Comparison of ENCODE assay signal across 12 cellular contexts in the genomic region with DNA sequence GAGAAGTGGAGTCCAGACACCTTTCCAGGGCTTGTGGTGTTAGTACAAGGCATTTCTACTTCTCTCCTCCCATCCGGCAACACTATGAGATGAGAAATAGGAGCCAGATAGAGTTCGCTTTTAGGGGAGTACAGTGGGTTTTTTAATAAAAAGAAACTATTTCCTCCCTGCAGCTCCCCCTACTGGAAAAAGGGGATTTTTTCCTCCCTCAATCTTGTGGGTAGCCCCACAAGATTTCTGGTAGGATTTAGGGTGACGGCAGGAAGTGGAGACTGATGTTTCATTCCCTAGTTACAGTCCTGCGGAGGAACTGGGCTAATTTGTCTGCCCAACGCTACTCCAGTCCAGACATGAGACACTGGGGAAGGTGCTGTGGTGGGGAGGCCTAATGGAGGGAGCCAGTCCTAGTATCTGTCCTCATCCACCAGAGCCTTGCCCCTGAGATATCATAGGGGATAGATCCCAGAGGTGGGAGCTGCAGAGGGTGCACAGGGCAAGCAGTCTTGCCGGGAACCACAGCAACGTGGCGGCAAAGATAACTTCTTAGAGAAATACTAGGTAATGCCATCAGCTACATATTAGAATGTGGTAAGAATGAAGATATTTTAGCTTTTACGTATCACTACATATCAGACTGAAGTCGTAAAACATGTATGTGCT. TPM values are rescaled to one million over a fixed set of nuclear protein-coding genes. Genes with fewer than 3 reads are reported as not detected.
DNase-seq lines count a peak whose midpoint lies in the region; TF ChIP-seq lines count a peak whose summit lies in the region.
"Had no signal": no experiment of that assay in that cellular context is flagged by ENCODE, and none has a peak within 500 bp of the region (broad histone marks: within the 10 kb centered on the region; RNA-seq: fewer than 3 reads in every experiment).

No MANE protein-coding gene starts in this region.

- peaks cover 8% of the 10 kb centered on the region for H3K9me3 Mint-ChIP-seq in mesothelial cell of epicardium

- no peak overlapping the region for H3K27ac ChIP-seq in mammary epithelial cell (ENCODE audit: insufficient read depth, low read depth, low read length)
- no peak overlapping the region for H3K27ac ChIP-seq in substantia nigra (ENCODE audit: low read depth, low read length, poor library complexity, severe bottlenecking)

- peaks cover 30% of the 10 kb centered on the region for H3K4me1 Mint-ChIP-seq in mesothelial cell of epicardium

- CTCF ChIA-PET in mammary epithelial cell (lab: Charles Lee; ENCODE audit: low non-redundant PET): interaction anchor here (0.6 kb wide), 1 partner anchor 23 kb away, joined by 3 read pairs; no protein-coding TSS in a partner anchor

- H3K4me2 ChIP-seq in mammary epithelial cell (ENCODE audit: insufficient read depth, low read depth, low read length): no peak overlapping the region

- H3K9ac ChIP-seq in mammary epithelial cell (ENCODE audit: insufficient read depth, low read length): no peak overlapping the region

- H3K36me3 Mint-ChIP-seq in mesothelial cell of epicardium: no peaks in the 10 kb centered on the region

- H3K4me3 ChIP-seq in mammary epithelial cell (replicated peaks in 1 of 3; ENCODE audit: insufficient read depth in 1 of 3, low read depth in 2 of 3, low read length in 3 of 3): no peak overlapping the region

- intact Hi-C loops in mammary epithelial cell (cut with micrococcal nuclease): loop anchor here (1.0 to 5.0 kb wide), 4 partner anchors 42 to 193 kb away; no protein-coding TSS in a partner anchor
- intact Hi-C loops in head of caudate nucleus (cut with DNase I): no loop called here

- H3K27me3 Mint-ChIP-seq in mesothelial cell of epicardium (ENCODE audit: low read depth): peaks cover 6% of the 10 kb centered on the region

- no peaks in the 10 kb centered on the region for H3K79me2 ChIP-seq in mammary epithelial cell (ENCODE audit: insufficient read depth, low read length)

- no peaks in the 10 kb centered on the region for H3K36me3 ChIP-seq in mammary epithelial cell (ENCODE audit: insufficient read depth, low read length)

- in situ Hi-C loops in KBM-7 (cut with MboI; ENCODE audit: low pct_unique_long_range_greater_than_20kb, low sequenced_read_pairs): no loop called here
- in situ Hi-C loops in mammary epithelial cell (cut with MboI; ENCODE audit: low sequenced_read_pairs in 2 of 2): loop anchor here (25.0 kb wide), 1 partner anchor 173 kb away; no protein-coding TSS in a partner anchor

- BruUV-seq in mammary epithelial cell (replicated peaks; lab: Mats Ljungman, UMichigan): no TSS peak

- H4K20me1 ChIP-seq in mammary epithelial cell (ENCODE audit: insufficient read depth, low read length): no peaks in the 10 kb centered on the region

- H3K9me3 ChIP-seq in mammary epithelial cell (replicated peaks; ENCODE audit: insufficient read depth, low read length): no peaks in the 10 kb centered on the region

- 74% methylated on average over 10 of the region's 10 CpGs for WGBS in mammary epithelial cell (ENCODE audit: low coverage, missing lambda C conversion rate)

- H3K4me1 ChIP-seq in mammary epithelial cell (ENCODE audit: insufficient read depth, low read length): no peaks in the 10 kb centered on the region

- TF ChIP-seq CTCF in mammary epithelial cell (conservative IDR thresholded peaks at IDR 0.05 in 1 of 2, IDR thresholded peaks at IDR 0.05 in 1 of 2; ENCODE audit: extremely low read depth in 1 of 2, insufficient read depth in 1 of 2, low read depth in 1 of 2, low read length in 2 of 2): peak; percentile 47 to 63
- peak; percentile 32 for TF ChIP-seq CTCF in mesothelial cell of epicardium (IDR thresholded peaks at IDR 0.05; ENCODE audit: unreplicated experiment)

- H3K27ac Mint-ChIP-seq in mesothelial cell of epicardium: no peak overlapping the region

- no peaks in the 10 kb centered on the region for H3K27me3 ChIP-seq in mammary epithelial cell (ENCODE audit: insufficient read depth, low read length)

- dilution Hi-C loops in mammary epithelial cell (cut with HindIII; ENCODE audit: low sequenced_read_pairs): no loop called here

- H3K4me3 Mint-ChIP-seq in mesothelial cell of epicardium: no peak overlapping the region

- DNase-seq in Daoy (ENCODE audit: low read depth) (peak; percentile 1), KBM-7 (peak; percentile 1), mammary epithelial cell (peak; percentile 1), mesothelial cell of epicardium (ENCODE audit: low spot score in 2 of 2, unreplicated experiment in 2 of 2) (no peak), DMS153 (lab: John Stamatoyannopoulos, UW) (no peak), head of caudate nucleus (no peak), substantia nigra (lab: John Stamatoyannopoulos, UW) (no peak), NCI-H2081 (lab: John Stamatoyannopoulos, UW) (no peak)
- DNase-seq: amniotic stem cell; NCI-H1694; stimulated activated CD4-positive, alpha-beta T cell treated with anti-CD3 and anti-CD28 coated beads, Interleukin-12 subunit alpha, Interleukin-12 subunit beta, amount 100 ng/mL, for 4 hours; stimulated activated naive CD4-positive, alpha-beta T cell treated with Interleukin-2 at 50 U/mL for 16 hours had no signal

- no peak overlapping the region for H2AFZ ChIP-seq in mammary epithelial cell (ENCODE audit: low read depth, low read length)

RNA-seq across cellular contexts. Expression of a gene that starts 45.6 kb away (rescaled TPM):
- total RNA-seq in Daoy (2014; rRNA removed; shearing (Covaris generic)): 0.33 and 0.63 TPM in 2 replicates
- 10 to 100 TPM in 1 of 2 donors, 1 to 10 TPM in 1; 2.1 to 11.0 TPM for total RNA-seq in mammary epithelial cell
- 0.14 TPM for polyA plus RNA-seq in mammary epithelial cell
- not detected for polyA minus RNA-seq in mammary epithelial cell
- 0.83 to 1.6 TPM (median 0.90 TPM) in 3 replicates for total RNA-seq in mesothelial cell of epicardium

Comparison
In these comparisons a context has a peak if more than half of its experiments do, and no peak if none do; other contexts are left out.
1. DNase-seq: peak in Daoy (single experiment), KBM-7 (single experiment) and mammary epithelial cell (single experiment); none in mesothelial cell of epicardium (0 of 2), DMS153 (single experiment), head of caudate nucleus (0 of 42), substantia nigra (0 of 49) and NCI-H2081 (0 of 2).